1 cellular context compared by ENCODE assay signal in genomic region chr15:33852570-33852969, GRCh38.
TF ChIP-seq lines count a peak whose summit lies in the region.

No MANE protein-coding gene starts in this region.

TF ChIP-seq in K562, 482 proteins besides CTCF, POLR2A, EP300 and RAD21:
- peak; percentile 78 for TF ChIP-seq FOSL1 (tag; conservative IDR thresholded peaks at IDR 0.05)
- TF ChIP-seq SMAD4 (CRISPR knock-in tag; conservative IDR thresholded peaks at IDR 0.05) = no peak
- no peak for TF ChIP-seq KLF6 (CRISPR knock-in tag; IDR thresholded peaks at IDR 0.05; ENCODE audit: borderline replicate concordance)
- no peak for TF ChIP-seq NFIC (IDR thresholded peaks at IDR 0.05)
TF ChIP-seq in K562: peak in this region for 1.
